Comparison of ENCODE assay signal across 20 cellular contexts in genomic region chr4:5999830-6000365, GRCh38. TPM values are rescaled to one million over a fixed set of nuclear protein-coding genes. Genes with fewer than 3 reads are reported as not detected.
DNase-seq lines count a peak whose midpoint lies in the region; ATAC-seq, FAIRE-seq and TF ChIP-seq lines count a peak whose summit lies in the region.
"Had no signal": no experiment of that assay in that cellular context is flagged by ENCODE, and none has a peak within 500 bp of the region (broad histone marks: within the 10 kb centered on the region; RNA-seq: fewer than 3 reads in every experiment).

No MANE protein-coding gene starts in this region.

- no peak overlapping the region for H3K4me3 Mint-ChIP-seq in natural killer cell treated with Interleukin-12 subunit alpha and Interleukin-12 subunit beta and Interleukin-15 and Interleukin-18, amount 100 ng/mL, for 72 hours
- H3K4me3 Mint-ChIP-seq in natural killer cell = no peak overlapping the region
- no peak overlapping the region for H3K4me3 Mint-ChIP-seq in endothelial cell (ENCODE audit: unreplicated experiment)
- H3K4me3 Mint-ChIP-seq: CD4-positive, alpha-beta memory T cell had no signal

- H3K36me3 Mint-ChIP-seq in natural killer cell treated with Interleukin-12 subunit alpha and Interleukin-12 subunit beta and Interleukin-15 and Interleukin-18, amount 100 ng/mL, for 72 hours = no peaks in the 10 kb centered on the region
- H3K36me3 Mint-ChIP-seq in natural killer cell = no peaks in the 10 kb centered on the region
- no peaks in the 10 kb centered on the region for H3K36me3 Mint-ChIP-seq in endothelial cell (ENCODE audit: low read depth, unreplicated experiment)
- H3K36me3 Mint-ChIP-seq: CD4-positive, alpha-beta memory T cell had no signal

- ATAC-seq in natural killer cell treated with Interleukin-12 subunit alpha and Interleukin-12 subunit beta and Interleukin-15 and Interleukin-18, amount 100 ng/mL, for 72 hours = no peak
- ATAC-seq in natural killer cell = no peak

- no peaks in the 10 kb centered on the region for H3K4me1 ChIP-seq in sigmoid colon
- H3K4me1 ChIP-seq: HAP-1 had no signal

- no peaks in the 10 kb centered on the region for H3K36me3 ChIP-seq in sigmoid colon
- H3K36me3 ChIP-seq: HAP-1 had no signal

- in situ Hi-C loops in G401 (cut with HindIII; ENCODE audit: low sequenced_read_pairs) = no loop called here

- H3K27me3 ChIP-seq in sigmoid colon = peaks cover 0 to 29% (median 5%) of the 10 kb centered on the region in 3 donors

- H3K4me1 Mint-ChIP-seq in natural killer cell treated with Interleukin-12 subunit alpha and Interleukin-12 subunit beta and Interleukin-15 and Interleukin-18, amount 100 ng/mL, for 72 hours (ENCODE audit: low read depth in 2 of 2) = peaks cover 6 to 14% of the 10 kb centered on the region in 2 donors
- H3K4me1 Mint-ChIP-seq in natural killer cell (peaks cover 0 to 5% of the 10 kb centered on the region in 2 donors), endothelial cell (ENCODE audit: unreplicated experiment) (peaks cover 11% of the 10 kb centered on the region)

- no peak for FAIRE-seq in D721Med (lab: Jason Lieb, UNC)
- FAIRE-seq: GM12892, GM19239, H1 had no signal

- H3K9me3 ChIP-seq in sigmoid colon = no peaks in the 10 kb centered on the region
- H3K9me3 ChIP-seq: HAP-1 had no signal

- TF ChIP-seq CTCF in natural killer cell (IDR thresholded peaks at IDR 0.05) (no peak), sigmoid colon (IDR thresholded peaks at IDR 0.05) (no peak), endothelial cell (IDR thresholded peaks at IDR 0.05; ENCODE audit: unreplicated experiment) (no peak), D721Med (IDR thresholded peaks at IDR 0.05; ENCODE audit: insufficient read depth, missing control alignments) (no peak)

- DNase-seq in natural killer cell treated with Interleukin-12 subunit alpha and Interleukin-12 subunit beta and Interleukin-15 and Interleukin-18, amount 100 ng/mL, for 72 hours (ENCODE audit: low spot score) = peak; percentile 23
- DNase-seq in natural killer cell = no peak
- DNase-seq in mesenteric fat pad (ENCODE audit: low spot score) = peak; percentile 33
- peak; percentile 50 for DNase-seq in sigmoid colon
- no peak for DNase-seq in endothelial cell (ENCODE audit: low spot score)
- DNase-seq in D721Med (ENCODE audit: insufficient read length, low spot score) = no peak
- DNase-seq in G401 (ENCODE audit: low spot score) = no peak
- DNase-seq: 8988T; AML-193; C1 segment of cervical spinal cord; CD4-positive, alpha-beta memory T cell; DMS153; DMS79 treated with DMSO at 0.1 percent for 48 hours; EL; GDM1 had no signal

- no peak overlapping the region for H3K4me3 ChIP-seq in sigmoid colon
- H3K4me3 ChIP-seq: HAP-1 had no signal

- H3K27ac ChIP-seq in sigmoid colon = no peak overlapping the region

- no peak for TF ChIP-seq POLR2A in sigmoid colon (IDR thresholded peaks at IDR 0.05)

- no peak for TF ChIP-seq EP300 in sigmoid colon (IDR thresholded peaks at IDR 0.05)

- no peak overlapping the region for H3K27ac Mint-ChIP-seq in natural killer cell treated with Interleukin-12 subunit alpha and Interleukin-12 subunit beta and Interleukin-15 and Interleukin-18, amount 100 ng/mL, for 72 hours
- H3K27ac Mint-ChIP-seq in natural killer cell = no peak overlapping the region
- H3K27ac Mint-ChIP-seq in endothelial cell (ENCODE audit: unreplicated experiment) = no peak overlapping the region
- H3K27ac Mint-ChIP-seq: CD4-positive, alpha-beta memory T cell had no signal

- H3K9me3 Mint-ChIP-seq in natural killer cell treated with Interleukin-12 subunit alpha and Interleukin-12 subunit beta and Interleukin-15 and Interleukin-18, amount 100 ng/mL, for 72 hours = no peaks in the 10 kb centered on the region
- H3K9me3 Mint-ChIP-seq in natural killer cell (no peaks in the 10 kb centered on the region), endothelial cell (ENCODE audit: unreplicated experiment) (no peaks in the 10 kb centered on the region)

- intact Hi-C loops in natural killer cell (cut with micrococcal nuclease) (loop anchor here (1.0 kb wide), 1 partner anchor 327 kb away; no protein-coding TSS in a partner anchor), sigmoid colon (cut with DNase I) (loop anchor here (5.0 kb wide), 1 partner anchor 327 kb away; no protein-coding TSS in a partner anchor)

- WGBS in sigmoid colon, 2 donors = 79 to 89% methylated on average over 9 of the region's 9 CpGs

- peaks cover 0 to 5% of the 10 kb centered on the region in 2 donors for H3K27me3 Mint-ChIP-seq in natural killer cell treated with Interleukin-12 subunit alpha and Interleukin-12 subunit beta and Interleukin-15 and Interleukin-18, amount 100 ng/mL, for 72 hours
- H3K27me3 Mint-ChIP-seq in natural killer cell (ENCODE audit: low read depth in 2 of 2) (no peaks in the 10 kb centered on the region), endothelial cell (ENCODE audit: unreplicated experiment) (peaks cover 11% of the 10 kb centered on the region)

RNA-seq across cellular contexts. Expression of gene C4orf50, which starts 18.3 kb away (rescaled TPM):
- 1 to 10 TPM in 1 of 2 donors, under 1 TPM in 1; 0.81 to 6.9 TPM for total RNA-seq in natural killer cell treated with Interleukin-12 subunit alpha and Interleukin-12 subunit beta and Interleukin-15 and Interleukin-18, amount 100 ng/mL, for 72 hours
- total RNA-seq in natural killer cell (1 to 10 TPM in 2 of 3 donors, under 1 TPM in 1; 0.63 to 2.7 (median 1.8) TPM), mesenteric fat pad (not detected), sigmoid colon (under 1 TPM; 0.16 to 0.83 (median 0.70) TPM), endothelial cell (ENCODE audit: unreplicated experiment) (0.05 TPM)
- under 1 TPM in 2 of 3 donors, not detected in 1; under 0.01 to 0.17 TPM for polyA plus RNA-seq in sigmoid colon
- not detected in 2 replicates for total RNA-seq in G401 (2014; rRNA removed; shearing (Covaris generic))
- total RNA-seq: HT1080 had no signal

Comparison
In these comparisons a context has a peak if more than half of its experiments do, and no peak if none do; other contexts are left out.
1. DNase-seq: peak in natural killer cell treated with Interleukin-12 subunit alpha and Interleukin-12 subunit beta and Interleukin-15 and Interleukin-18, amount 100 ng/mL, for 72 hours (single experiment), mesenteric fat pad (single experiment) and sigmoid colon (single experiment); none in natural killer cell (single experiment), endothelial cell (single experiment), D721Med (single experiment) and G401 (single experiment).